In the genomic region with DNA sequence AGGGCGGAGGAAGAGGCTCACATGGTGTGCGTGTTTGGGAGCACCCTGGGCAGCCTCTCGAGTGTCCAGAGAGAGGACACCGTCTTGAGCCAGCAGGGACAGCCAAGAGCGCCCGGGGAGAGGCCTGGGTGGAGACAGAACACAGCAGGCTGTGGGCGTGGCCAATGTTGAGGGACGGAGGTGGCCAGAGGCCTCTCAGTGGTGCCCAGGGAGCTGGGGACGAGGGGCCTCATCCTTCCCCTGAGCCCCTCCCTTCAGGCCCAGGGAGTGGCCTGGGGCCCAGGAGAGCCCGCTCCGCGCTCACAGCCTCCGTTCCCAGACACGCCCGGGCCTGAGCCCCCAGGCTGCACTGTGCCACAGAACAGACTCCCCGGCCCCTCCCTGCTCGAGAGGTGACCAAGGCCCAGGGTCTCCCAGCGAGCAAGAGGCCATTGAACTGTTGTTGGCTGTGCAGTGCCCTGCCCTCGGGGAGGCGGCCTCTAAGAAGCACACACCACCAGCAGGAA, we compare ENCODE assay signal across 9 cellular contexts. TPM values are rescaled to one million over a fixed set of nuclear protein-coding genes. Genes with fewer than 3 reads are reported as not detected.
A peak's percentile ranks its signal among the peaks of the same experiment; 100 is the strongest.
DNase-seq lines count a peak whose midpoint lies in the region; ATAC-seq and TF ChIP-seq lines count a peak whose summit lies in the region.
"Had no signal": no experiment of that assay in that cellular context is flagged by ENCODE, and none has a peak within 500 bp of the region (broad histone marks: within the 10 kb centered on the region; RNA-seq: fewer than 3 reads in every experiment).

No MANE protein-coding gene starts in this region.

- no peak overlapping the region for H3K9ac ChIP-seq in mesendoderm (ENCODE audit: low read length)

- H3K23ac ChIP-seq in mesendoderm (ENCODE audit: low read length) = no peak overlapping the region

- no peak overlapping the region for H2BK5ac ChIP-seq in mesendoderm (ENCODE audit: low read length)

- H3K27me3 ChIP-seq in mesendoderm (ENCODE audit: insufficient read depth, low read length, poor library complexity) = no peaks in the 10 kb centered on the region

- H4K5ac ChIP-seq in mesendoderm (ENCODE audit: low read length) = no peak overlapping the region

- H3K79me1 ChIP-seq in mesendoderm (ENCODE audit: low read length) = no peaks in the 10 kb centered on the region

- no peak overlapping the region for H4K8ac ChIP-seq in mesendoderm (ENCODE audit: low read depth, low read length)

- no peaks in the 10 kb centered on the region for H3K79me2 ChIP-seq in mesendoderm (ENCODE audit: control insufficient read depth, insufficient read depth, low read length)

- TF ChIP-seq CTCF in NB4 (IDR thresholded peaks at IDR 0.05; ENCODE audit: low read depth, low read length) = no peak

- no peak overlapping the region for H3K4ac ChIP-seq in mesendoderm (ENCODE audit: low read depth, low read length)

- peaks cover 0 to 2% of the 10 kb centered on the region in 2 donors for H3K4me1 Mint-ChIP-seq in effector memory CD8-positive, alpha-beta T cell (ENCODE audit: low read depth in 2 of 2)
- H3K4me1 Mint-ChIP-seq: activated naive CD8-positive, alpha-beta T cell treated with anti-CD3 and anti-CD28 coated beads, Interleukin-2, amount 50 U/mL, for 24 hours had no signal

- TF ChIP-seq POLR2A in NB4 (IDR thresholded peaks at IDR 0.05; ENCODE audit: extremely low read depth, insufficient read length) = no peak

- no peak overlapping the region for H2BK15ac ChIP-seq in mesendoderm (replicated peaks; ENCODE audit: low read depth)

- DNase-seq in AG08396 (ENCODE audit: low spot score) (peak; percentile 90), NB4 (ENCODE audit: low read depth) (peak; percentile 18), mesendoderm (peak; percentile 52), globus pallidus (ENCODE audit: low spot score) (no peak)
- DNase-seq in effector memory CD8-positive, alpha-beta T cell = no peak
- no peak for DNase-seq in stimulated activated CD4-positive, alpha-beta T cell treated with anti-CD3 and anti-CD28 coated beads, Interleukin-4, amount 100 ng/mL, for 1 hour
- DNase-seq: activated naive CD8-positive, alpha-beta T cell treated with anti-CD3 and anti-CD28 coated beads, Interleukin-2, amount 50 U/mL, for 24 hours had no signal

- no peak overlapping the region for H2AK5ac ChIP-seq in mesendoderm (ENCODE audit: low read length)

- H3K4me3 ChIP-seq in NB4 (ENCODE audit: low read depth, low read length) (no peak overlapping the region), mesendoderm (ENCODE audit: low read length) (no peak overlapping the region)

- H3K56ac ChIP-seq in mesendoderm (ENCODE audit: low read length) = no peak overlapping the region

- H2BK120ac ChIP-seq in mesendoderm (ENCODE audit: low read depth, low read length) = no peak overlapping the region

- H3K4me2 ChIP-seq in mesendoderm (ENCODE audit: low read length) = no peak overlapping the region

- H3K18ac ChIP-seq in mesendoderm (ENCODE audit: low read length) = no peak overlapping the region

- no peak overlapping the region for H3K27ac Mint-ChIP-seq in effector memory CD8-positive, alpha-beta T cell

- H3K4me3 Mint-ChIP-seq in effector memory CD8-positive, alpha-beta T cell = no peak overlapping the region
- H3K4me3 Mint-ChIP-seq: activated naive CD8-positive, alpha-beta T cell treated with anti-CD3 and anti-CD28 coated beads, Interleukin-2, amount 50 U/mL, for 24 hours had no signal

- no peaks in the 10 kb centered on the region for H3K36me3 Mint-ChIP-seq in effector memory CD8-positive, alpha-beta T cell (ENCODE audit: insufficient read depth)

- no peaks in the 10 kb centered on the region for H3K36me3 ChIP-seq in mesendoderm (ENCODE audit: control insufficient read depth, insufficient read depth, low read length)

- no peaks in the 10 kb centered on the region for H3K9me3 Mint-ChIP-seq in effector memory CD8-positive, alpha-beta T cell
- H3K9me3 Mint-ChIP-seq: activated naive CD8-positive, alpha-beta T cell treated with anti-CD3 and anti-CD28 coated beads, Interleukin-2, amount 50 U/mL, for 24 hours had no signal

- ATAC-seq in effector memory CD8-positive, alpha-beta T cell (replicated peaks) = peak; percentile 35
- ATAC-seq in HG02840 (IDR thresholded peaks at IDR 0.05; ENCODE audit: low FRiP score, unreplicated experiment) (no peak), GM18867 (IDR thresholded peaks at IDR 0.05; ENCODE audit: unreplicated experiment) (no peak)
- ATAC-seq: activated naive CD8-positive, alpha-beta T cell treated with anti-CD3 and anti-CD28 coated beads, Interleukin-2, amount 50 U/mL, for 24 hours had no signal

- H3K27ac ChIP-seq in mesendoderm (ENCODE audit: low read depth, low read length) = no peak overlapping the region

- peaks cover 0 to 7% of the 10 kb centered on the region in 2 donors for H3K27me3 Mint-ChIP-seq in effector memory CD8-positive, alpha-beta T cell
- H3K27me3 Mint-ChIP-seq: activated naive CD8-positive, alpha-beta T cell treated with anti-CD3 and anti-CD28 coated beads, Interleukin-2, amount 50 U/mL, for 24 hours had no signal

- no peaks in the 10 kb centered on the region for H3K4me1 ChIP-seq in mesendoderm (ENCODE audit: control insufficient read depth, low read depth, low read length)

- no CpG with 5 or more reads among the region's 20 CpGs for WGBS in mesendoderm (ENCODE audit: extremely low coverage, insufficient coverage, low lambda C conversion rate)

RNA-seq across cellular contexts. Expression of a gene that starts 48.4 kb away (rescaled TPM):
- polyA plus RNA-seq in mesendoderm (2013, experiment 1 of 2) = 4.1 TPM
- 4.4 TPM for polyA plus RNA-seq in mesendoderm (2013, experiment 2 of 2)

Comparison
In these comparisons a context has a peak if more than half of its experiments do, and no peak if none do; other contexts are left out.
1. DNase-seq: peak in AG08396 (single experiment), NB4 (single experiment) and mesendoderm (single experiment); none in effector memory CD8-positive, alpha-beta T cell (0 of 3), stimulated activated CD4-positive, alpha-beta T cell treated with anti-CD3 and anti-CD28 coated beads, Interleukin-4, amount 100 ng/mL, for 1 hour (single experiment) and globus pallidus (single experiment).